Comparison of ENCODE assay signal across 1 cellular context in genomic region chr2:74454654-74455511, GRCh38.
TF ChIP-seq lines count a peak whose summit lies in the region.

TSS of gene INO80B (plus strand) at chr2:74455087. CDS start at chr2:74455117, 30 bp downstream.

TF ChIP-seq in HepG2, 621 proteins besides CTCF, POLR2A, EP300 and RAD21 (continued from another document and continues in another):
- TF ChIP-seq, protein P1, sequence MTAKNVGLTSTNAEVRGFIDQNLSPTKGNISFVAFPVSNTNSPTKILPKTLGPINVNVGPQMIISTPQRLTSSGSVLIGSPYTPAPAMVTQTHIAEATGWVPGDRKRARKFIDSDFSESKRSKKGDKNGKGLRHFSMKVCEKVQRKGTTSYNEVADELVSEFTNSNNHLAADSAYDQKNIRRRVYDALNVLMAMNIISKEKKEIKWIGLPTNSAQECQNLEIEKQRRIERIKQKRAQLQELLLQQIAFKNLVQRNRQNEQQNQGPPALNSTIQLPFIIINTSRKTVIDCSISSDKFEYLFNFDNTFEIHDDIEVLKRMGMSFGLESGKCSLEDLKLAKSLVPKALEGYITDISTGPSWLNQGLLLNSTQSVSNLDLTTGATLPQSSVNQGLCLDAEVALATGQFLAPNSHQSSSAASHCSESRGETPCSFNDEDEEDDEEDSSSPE (CRISPR knock-in tag; IDR thresholded peaks at IDR 0.05), result peak; percentile 74
- peak; percentile 100 for TF ChIP-seq KLF9 (CRISPR knock-in tag; IDR thresholded peaks at IDR 0.05; ENCODE audit: low read depth)
- TF ChIP-seq ZKSCAN5 (CRISPR knock-in tag; IDR thresholded peaks at IDR 0.05), result no peak
- TF ChIP-seq ZNF724P (CRISPR knock-in tag; IDR thresholded peaks at IDR 0.05; ENCODE audit: borderline replicate concordance), result peak; percentile 92
- peak; percentile 95 for TF ChIP-seq THAP9 (CRISPR knock-in tag; IDR thresholded peaks at IDR 0.05; ENCODE audit: borderline replicate concordance)
- no peak for TF ChIP-seq ZNF253 (CRISPR knock-in tag; IDR thresholded peaks at IDR 0.05; ENCODE audit: borderline replicate concordance)
- no peak for TF ChIP-seq RAD51 (IDR thresholded peaks at IDR 0.05; ENCODE audit: borderline replicate concordance)
- TF ChIP-seq TRIM22 (IDR thresholded peaks at IDR 0.05), result no peak
- TF ChIP-seq ADNP (CRISPR knock-in tag; IDR thresholded peaks at IDR 0.05), result no peak
- peak; percentile 95 for TF ChIP-seq SPEN (CRISPR knock-in tag; IDR thresholded peaks at IDR 0.05; ENCODE audit: low read depth)
- no peak for TF ChIP-seq PLSCR1 (CRISPR knock-in tag; IDR thresholded peaks at IDR 0.05; ENCODE audit: borderline replicate concordance)
- TF ChIP-seq, protein P2, sequence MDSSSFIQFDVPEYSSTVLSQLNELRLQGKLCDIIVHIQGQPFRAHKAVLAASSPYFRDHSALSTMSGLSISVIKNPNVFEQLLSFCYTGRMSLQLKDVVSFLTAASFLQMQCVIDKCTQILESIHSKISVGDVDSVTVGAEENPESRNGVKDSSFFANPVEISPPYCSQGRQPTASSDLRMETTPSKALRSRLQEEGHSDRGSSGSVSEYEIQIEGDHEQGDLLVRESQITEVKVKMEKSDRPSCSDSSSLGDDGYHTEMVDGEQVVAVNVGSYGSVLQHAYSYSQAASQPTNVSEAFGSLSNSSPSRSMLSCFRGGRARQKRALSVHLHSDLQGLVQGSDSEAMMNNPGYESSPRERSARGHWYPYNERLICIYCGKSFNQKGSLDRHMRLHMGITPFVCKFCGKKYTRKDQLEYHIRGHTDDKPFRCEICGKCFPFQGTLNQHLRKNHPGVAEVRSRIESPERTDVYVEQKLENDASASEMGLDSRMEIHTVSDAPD (CRISPR knock-in tag; IDR thresholded peaks at IDR 0.05), result peak; percentile 71; the same call in 1 of the 2 replicates
- no peak for TF ChIP-seq NONO (IDR thresholded peaks at IDR 0.05)
- TF ChIP-seq NONO (CRISPR knock-in tag; conservative IDR thresholded peaks at IDR 0.05), result peak; percentile 99
- TF ChIP-seq, protein P3, sequence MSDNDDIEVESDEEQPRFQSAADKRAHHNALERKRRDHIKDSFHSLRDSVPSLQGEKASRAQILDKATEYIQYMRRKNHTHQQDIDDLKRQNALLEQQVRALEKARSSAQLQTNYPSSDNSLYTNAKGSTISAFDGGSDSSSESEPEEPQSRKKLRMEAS (IDR thresholded peaks at IDR 0.05), result peak; percentile 94
- 0 out of 2 replicates have a peak, but pooled peaks have one; percentile 59 for TF ChIP-seq RNF2 (conservative IDR thresholded peaks at IDR 0.05; ENCODE audit: low read depth)
- TF ChIP-seq MYNN (CRISPR knock-in tag; IDR thresholded peaks at IDR 0.05; ENCODE audit: low read depth), result peak; percentile 96
- no peak for TF ChIP-seq NPAS2 (CRISPR knock-in tag; IDR thresholded peaks at IDR 0.05; ENCODE audit: borderline replicate concordance)
- no peak for TF ChIP-seq ZNF879 (CRISPR knock-in tag; IDR thresholded peaks at IDR 0.05)
- peak; percentile 81 for TF ChIP-seq ZNF33B (CRISPR knock-in tag; IDR thresholded peaks at IDR 0.05)
- TF ChIP-seq CREBL2 (CRISPR knock-in tag; IDR thresholded peaks at IDR 0.05; ENCODE audit: borderline replicate concordance), result no peak
- TF ChIP-seq ZMYM3 (CRISPR knock-in tag; IDR thresholded peaks at IDR 0.05), result peak; percentile 85; the same call in 1 of the 2 replicates
- TF ChIP-seq EZH2 (conservative IDR thresholded peaks at IDR 0.05; ENCODE audit: low read depth, low read length), result no peak
- TF ChIP-seq ZMYM4 (CRISPR knock-in tag; IDR thresholded peaks at IDR 0.05), result peak; percentile 89
- peak; percentile 96 for TF ChIP-seq KDM4B (CRISPR knock-in tag; IDR thresholded peaks at IDR 0.05)
- TF ChIP-seq, protein P4, sequence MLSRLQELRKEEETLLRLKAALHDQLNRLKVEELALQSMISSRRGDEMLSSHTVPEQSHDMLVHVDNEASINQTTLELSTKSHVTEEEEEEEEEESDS (CRISPR knock-in tag; IDR thresholded peaks at IDR 0.05; ENCODE audit: borderline replicate concordance), result no peak; the same call in 1 of the 2 replicates
- no peak for TF ChIP-seq ZBTB10 (CRISPR knock-in tag; IDR thresholded peaks at IDR 0.05; ENCODE audit: borderline replicate concordance)
- TF ChIP-seq ISL2 (CRISPR knock-in tag; IDR thresholded peaks at IDR 0.05), result peak; percentile 85
- no peak for TF ChIP-seq ZNF703 (CRISPR knock-in tag; IDR thresholded peaks at IDR 0.05; ENCODE audit: borderline replicate concordance)
- TF ChIP-seq SRF (IDR thresholded peaks at IDR 0.05; ENCODE audit: low read depth, low read length), result peak; percentile 68; the same call in 1 of the 2 replicates
- no peak; the same call in 1 of the 2 replicates for TF ChIP-seq AKAP8 (CRISPR knock-in tag; IDR thresholded peaks at IDR 0.05)
- peak; percentile 79 for TF ChIP-seq SOX5 (CRISPR knock-in tag; IDR thresholded peaks at IDR 0.05; ENCODE audit: borderline replicate concordance)
- TF ChIP-seq KLF16 (CRISPR knock-in tag; IDR thresholded peaks at IDR 0.05), result peak; percentile 94 to 100
- TF ChIP-seq STAT6 (CRISPR knock-in tag; IDR thresholded peaks at IDR 0.05; ENCODE audit: borderline replicate concordance), result peak; percentile 98
- peak; percentile 92 for TF ChIP-seq ZNF337 (CRISPR knock-in tag; IDR thresholded peaks at IDR 0.05; ENCODE audit: borderline replicate concordance, low read depth)
- peak; percentile 91; the same call in 1 of the 2 replicates for TF ChIP-seq ZNF280D (CRISPR knock-in tag; IDR thresholded peaks at IDR 0.05)
- TF ChIP-seq ZNF124 (CRISPR knock-in tag; IDR thresholded peaks at IDR 0.05), result peak; percentile 94
